ENCODE assay signal across 10 cellular contexts in genomic region chr4:3075652-3075981, GRCh38. TPM values are rescaled to one million over a fixed set of nuclear protein-coding genes. Genes with fewer than 3 reads are reported as not detected.
DNase-seq lines count a peak whose midpoint lies in the region; FAIRE-seq and TF ChIP-seq lines count a peak whose summit lies in the region.
"Had no signal": no experiment of that assay in that cellular context is flagged by ENCODE, and none has a peak within 500 bp of the region (broad histone marks: within the 10 kb centered on the region; RNA-seq: fewer than 3 reads in every experiment).

No MANE protein-coding gene starts in this region.

- H3K9me1 ChIP-seq in keratinocyte (ENCODE audit: control insufficient read depth, extremely low read depth, insufficient read depth, low read length): no peaks in the 10 kb centered on the region

- no peak for TF ChIP-seq POLR2A in testis (IDR thresholded peaks at IDR 0.05)

- H3K27ac ChIP-seq in keratinocyte (ENCODE audit: control insufficient read depth, insufficient read depth, low read length) (peak overlapping the region; percentile 86), testis (peak overlapping the region; percentile 91 to 93)

- no peaks in the 10 kb centered on the region for H4K20me1 ChIP-seq in keratinocyte (ENCODE audit: control insufficient read depth, extremely low read depth, insufficient read depth, low read length)

- H3K27ac Mint-ChIP-seq in T-helper 1 cell treated with Interleukin-12 subunit alpha and Interleukin-12 subunit beta and Interleukin-4 antibody, amounts not matched to agents 30 μg/mL and 1 μg/mL, for 36 hours: peak overlapping the region; percentile 90
- H3K27ac Mint-ChIP-seq in activated T-helper 2 cell treated with anti-CD3 and anti-CD28 coated beads, Interferon-gamma antibody, Interleukin-2, Interleukin-4, amounts not matched to agents 10 μg/mL and 5 μg/mL and 100 μg/mL, durations not matched to agents 14 hours and 24 hours and 36 hours: no peak overlapping the region

- H3K9me3 ChIP-seq in keratinocyte (ENCODE audit: control insufficient read depth, low read depth, low read length) (no peaks in the 10 kb centered on the region), testis (no peaks in the 10 kb centered on the region)

- H3K4me2 ChIP-seq in keratinocyte (ENCODE audit: control insufficient read depth, extremely low read depth, insufficient read depth, low read depth, low read length): peak overlapping the region; percentile 96

- peaks cover 32% of the 10 kb centered on the region for H3K4me1 Mint-ChIP-seq in T-helper 1 cell treated with Interleukin-12 subunit alpha and Interleukin-12 subunit beta and Interleukin-4 antibody, amounts not matched to agents 30 μg/mL and 1 μg/mL, for 36 hours (ENCODE audit: low read depth)
- H3K4me1 Mint-ChIP-seq in activated T-helper 2 cell treated with anti-CD3 and anti-CD28 coated beads, Interferon-gamma antibody, Interleukin-2, Interleukin-4, amounts not matched to agents 10 μg/mL and 5 μg/mL and 100 μg/mL, durations not matched to agents 14 hours and 24 hours and 36 hours (ENCODE audit: low read depth): peaks cover 24% of the 10 kb centered on the region

- WGBS in testis, 2 donors: 1 to 3% methylated on average over 7 of the region's 8 CpGs

- H3K36me3 ChIP-seq in keratinocyte (ENCODE audit: control insufficient read depth in 2 of 2, extremely low read depth in 1 of 2, insufficient read depth in 2 of 2, low read length in 2 of 2): no peaks in the 10 kb centered on the region
- H3K36me3 ChIP-seq in testis (ENCODE audit: low read depth, missing control alignments): no peaks in the 10 kb centered on the region

- H3K36me3 Mint-ChIP-seq in T-helper 1 cell treated with Interleukin-12 subunit alpha and Interleukin-12 subunit beta and Interleukin-4 antibody, amounts not matched to agents 30 μg/mL and 1 μg/mL, for 36 hours (ENCODE audit: low read depth): peaks cover 4% of the 10 kb centered on the region
- H3K36me3 Mint-ChIP-seq in activated T-helper 2 cell treated with anti-CD3 and anti-CD28 coated beads, Interferon-gamma antibody, Interleukin-2, Interleukin-4, amounts not matched to agents 10 μg/mL and 5 μg/mL and 100 μg/mL, durations not matched to agents 14 hours and 24 hours and 36 hours (ENCODE audit: low read depth): peaks cover 16% of the 10 kb centered on the region

- H3K27me3 Mint-ChIP-seq in T-helper 1 cell treated with Interleukin-12 subunit alpha and Interleukin-12 subunit beta and Interleukin-4 antibody, amounts not matched to agents 30 μg/mL and 1 μg/mL, for 36 hours (ENCODE audit: low read depth): no peaks in the 10 kb centered on the region
- no peaks in the 10 kb centered on the region for H3K27me3 Mint-ChIP-seq in activated T-helper 2 cell treated with anti-CD3 and anti-CD28 coated beads, Interferon-gamma antibody, Interleukin-2, Interleukin-4, amounts not matched to agents 10 μg/mL and 5 μg/mL and 100 μg/mL, durations not matched to agents 14 hours and 24 hours and 36 hours (ENCODE audit: low read depth)

- dilution Hi-C loops in keratinocyte (cut with MboI; ENCODE audit: extremely low pct_ligation_motif_present, low sequenced_read_pairs): no loop called here

- H3K27me3 ChIP-seq in keratinocyte (ENCODE audit: control insufficient read depth, extremely low read depth, insufficient read depth, low read length) (no peaks in the 10 kb centered on the region), testis (no peaks in the 10 kb centered on the region)

- no peaks in the 10 kb centered on the region for H3K9me3 Mint-ChIP-seq in T-helper 1 cell treated with Interleukin-12 subunit alpha and Interleukin-12 subunit beta and Interleukin-4 antibody, amounts not matched to agents 30 μg/mL and 1 μg/mL, for 36 hours
- no peaks in the 10 kb centered on the region for H3K9me3 Mint-ChIP-seq in activated T-helper 2 cell treated with anti-CD3 and anti-CD28 coated beads, Interferon-gamma antibody, Interleukin-2, Interleukin-4, amounts not matched to agents 10 μg/mL and 5 μg/mL and 100 μg/mL, durations not matched to agents 14 hours and 24 hours and 36 hours

- FAIRE-seq in keratinocyte (lab: Jason Lieb, UNC) (no peak), D721Med (lab: Jason Lieb, UNC) (no peak)
- FAIRE-seq: A204.1 had no signal

- H3K4me3 ChIP-seq in keratinocyte (ENCODE audit: control insufficient read depth in 2 of 3, extremely low read depth in 1 of 3, insufficient read depth in 2 of 3, low read depth in 1 of 3, low read length in 3 of 3) (peak overlapping the region; percentile 76 to 84 (median 83)), testis (peak overlapping the region; percentile 83 to 92)

- intact Hi-C loops in activated T-helper 2 cell treated with anti-CD3 and anti-CD28 coated beads, Interferon-gamma antibody, Interleukin-2, Interleukin-4, amounts not matched to agents 10 μg/mL and 5 μg/mL and 100 μg/mL, durations not matched to agents 14 hours and 24 hours and 36 hours (cut with micrococcal nuclease): loop anchor here (10.0 kb wide), 1 partner anchor 1361 kb away; the partner anchor contains the start of gene SLBP
- intact Hi-C loops in testis (cut with DNase I; ENCODE audit: low total_unique reads): no loop called here

- peak overlapping the region; percentile 95 for H3K9ac ChIP-seq in keratinocyte (ENCODE audit: control insufficient read depth, extremely low read depth, insufficient read depth, low read length)

- peak overlapping the region; percentile 92 for H3K4me3 Mint-ChIP-seq in T-helper 1 cell treated with Interleukin-12 subunit alpha and Interleukin-12 subunit beta and Interleukin-4 antibody, amounts not matched to agents 30 μg/mL and 1 μg/mL, for 36 hours
- peak overlapping the region; percentile 89 for H3K4me3 Mint-ChIP-seq in activated T-helper 2 cell treated with anti-CD3 and anti-CD28 coated beads, Interferon-gamma antibody, Interleukin-2, Interleukin-4, amounts not matched to agents 10 μg/mL and 5 μg/mL and 100 μg/mL, durations not matched to agents 14 hours and 24 hours and 36 hours (ENCODE audit: low read depth)

- DNase-seq in T-helper 1 cell: no peak
- DNase-seq in activated T-helper 2 cell treated with anti-CD3 and anti-CD28 coated beads, Interferon-gamma antibody, Interleukin-2, Interleukin-4, amounts not matched to agents 10 μg/mL and 5 μg/mL and 100 μg/mL, durations not matched to agents 14 hours and 24 hours and 36 hours (ENCODE audit: low spot score): no peak
- DNase-seq in keratinocyte (ENCODE audit: low read depth, low spot score): no peak
- no peak for DNase-seq in testis
- no peak for DNase-seq in GDM1 (lab: John Stamatoyannopoulos, UW)
- no peak for DNase-seq in NCI-H1092 treated with DMSO at 0.1 percent for 48 hours (lab: John Stamatoyannopoulos, UW)
- no peak for DNase-seq in D721Med (ENCODE audit: insufficient read length, low spot score)
- DNase-seq: KG1 had no signal

- TF ChIP-seq CTCF in keratinocyte (optimal IDR thresholded peaks at IDR 0.05 in 1 of 3, IDR thresholded peaks at IDR 0.05 in 1 of 3, conservative IDR thresholded peaks at IDR 0.05 in 1 of 3; ENCODE audit: extremely low read depth in 1 of 3, insufficient read depth in 2 of 3, low read length in 3 of 3) (no peak), testis (IDR thresholded peaks at IDR 0.05) (no peak), D721Med (IDR thresholded peaks at IDR 0.05; ENCODE audit: insufficient read depth, missing control alignments) (no peak)

- H2AFZ ChIP-seq in keratinocyte (ENCODE audit: control insufficient read depth, low read length): no peak overlapping the region

- peaks cover 53% of the 10 kb centered on the region for H3K79me2 ChIP-seq in keratinocyte (ENCODE audit: control insufficient read depth, insufficient read depth, low read length)

- H3K4me1 ChIP-seq in keratinocyte (ENCODE audit: control insufficient read depth, extremely low read depth, insufficient read depth, low read length): peaks cover 8% of the 10 kb centered on the region
- H3K4me1 ChIP-seq in testis: peaks cover 18% of the 10 kb centered on the region

RNA-seq across cellular contexts. Expression of gene HTT, which starts 1.1 kb away (rescaled TPM):
- total RNA-seq in activated T-helper 2 cell treated with anti-CD3 and anti-CD28 coated beads, Interferon-gamma antibody, Interleukin-2, Interleukin-4, amounts not matched to agents 10 μg/mL and 5 μg/mL and 100 μg/mL, durations not matched to agents 14 hours and 24 hours and 36 hours: 65.3 and 71.9 TPM in 2 replicates
- 16.2 to 25.5 TPM (median 16.4 TPM) in 3 replicates for polyA plus RNA-seq in keratinocyte
- 12.8 TPM for polyA plus RNA-seq in keratinocyte (2011; ENCODE audit: low read depth)
- 12.6 and 25.9 TPM in 2 replicates for polyA plus RNA-seq in keratinocyte (2011; cell fraction: cytosol; rRNA removed)
- 84.9 and 88.7 TPM in 2 replicates for polyA plus RNA-seq in keratinocyte (2011; cell fraction: nucleus; rRNA removed)
- 16.1 and 26.7 TPM in 2 replicates for polyA plus RNA-seq in keratinocyte (2012; ENCODE audit: low replicate concordance)
- 97.9 to 218 TPM (median 114 TPM) in 3 replicates for polyA minus RNA-seq in keratinocyte
- polyA minus RNA-seq in keratinocyte (2011; cell fraction: cytosol; rRNA and poly(A)+ RNA removed): 87.9 TPM
- polyA minus RNA-seq in keratinocyte (2011; cell fraction: nucleus; rRNA and poly(A)+ RNA removed): 113 and 216 TPM in 2 replicates
- total RNA-seq in testis: 100 to 1,000 TPM; 146 to 168 TPM
- polyA plus RNA-seq in testis (ENCODE audit: insufficient read depth, low read depth, low replicate concordance): 45.2 TPM

RNA-seq across cellular contexts. Expression of gene HTT-AS, which starts 1.3 kb away (rescaled TPM):
- total RNA-seq in activated T-helper 2 cell treated with anti-CD3 and anti-CD28 coated beads, Interferon-gamma antibody, Interleukin-2, Interleukin-4, amounts not matched to agents 10 μg/mL and 5 μg/mL and 100 μg/mL, durations not matched to agents 14 hours and 24 hours and 36 hours: not detected in 2 replicates
- polyA plus RNA-seq in keratinocyte: not detected in 3 replicates
- polyA plus RNA-seq in keratinocyte (2011; ENCODE audit: low read depth): not detected
- polyA plus RNA-seq in keratinocyte (2011; cell fraction: cytosol; rRNA removed): not detected in 2 replicates
- not detected in 2 replicates for polyA plus RNA-seq in keratinocyte (2011; cell fraction: nucleus; rRNA removed)
- not detected in 2 replicates for polyA plus RNA-seq in keratinocyte (2012; ENCODE audit: low replicate concordance)
- polyA minus RNA-seq in keratinocyte: not detected in 3 replicates
- not detected for polyA minus RNA-seq in keratinocyte (2011; cell fraction: cytosol; rRNA and poly(A)+ RNA removed)
- polyA minus RNA-seq in keratinocyte (2011; cell fraction: nucleus; rRNA and poly(A)+ RNA removed): not detected in 2 replicates
- not detected for total RNA-seq in testis
- not detected for polyA plus RNA-seq in testis (ENCODE audit: insufficient read depth, low read depth, low replicate concordance)
